9 cellular contexts compared by ENCODE assay signal in genomic region chr11:75100314-75100713, GRCh38. TPM values are rescaled to one million over a fixed set of nuclear protein-coding genes. Genes with fewer than 3 reads are reported as not detected.
A peak's percentile ranks its signal among the peaks of the same experiment; 100 is the strongest.
DNase-seq lines count a peak whose midpoint lies in the region; ATAC-seq and TF ChIP-seq lines count a peak whose summit lies in the region.
"Had no signal": no experiment of that assay in that cellular context is flagged by ENCODE, and none has a peak within 500 bp of the region (broad histone marks: within the 10 kb centered on the region; RNA-seq: fewer than 3 reads in every experiment).

No MANE protein-coding gene starts in this region.

- peaks cover 39% of the 10 kb centered on the region for H3K27me3 Mint-ChIP-seq in activated naive CD8-positive, alpha-beta T cell treated with anti-CD3 and anti-CD28 coated beads for 36 hours

- H3K4me3 Mint-ChIP-seq in activated naive CD8-positive, alpha-beta T cell treated with anti-CD3 and anti-CD28 coated beads for 36 hours: no peak overlapping the region

- H3K9me3 Mint-ChIP-seq in activated naive CD8-positive, alpha-beta T cell treated with anti-CD3 and anti-CD28 coated beads for 36 hours: no peaks in the 10 kb centered on the region

- ATAC-seq in GM19452 (IDR thresholded peaks at IDR 0.05; ENCODE audit: unreplicated experiment) (peak; percentile 95), HG03442 (IDR thresholded peaks at IDR 0.05; ENCODE audit: unreplicated experiment) (peak; percentile 95), omental fat pad (ENCODE audit: low FRiP score) (no peak)

- H3K27ac Mint-ChIP-seq in activated naive CD8-positive, alpha-beta T cell treated with anti-CD3 and anti-CD28 coated beads for 36 hours: no peak overlapping the region

- H3K36me3 Mint-ChIP-seq in activated naive CD8-positive, alpha-beta T cell treated with anti-CD3 and anti-CD28 coated beads for 36 hours: no peaks in the 10 kb centered on the region

- DNase-seq in EH (ENCODE audit: low read depth) (peak; percentile 75), OCI-M2 (lab: John Stamatoyannopoulos, UW; ENCODE audit: unreplicated experiment) (no peak), omental fat pad (ENCODE audit: low spot score) (no peak), NCI-H1048 (lab: John Stamatoyannopoulos, UW) (no peak)
- peak; percentile 16 for DNase-seq in activated naive CD8-positive, alpha-beta T cell treated with anti-CD3 and anti-CD28 coated beads for 36 hours
- DNase-seq in stimulated activated CD4-positive, alpha-beta T cell treated with anti-CD3 and anti-CD28 coated beads, TNF-alpha, amount 100 ng/mL, for 48 hours (ENCODE audit: low read depth in 3 of 3): peak; percentile 4 to 32 (median 30)

- peaks cover 9% of the 10 kb centered on the region for H3K4me1 Mint-ChIP-seq in activated naive CD8-positive, alpha-beta T cell treated with anti-CD3 and anti-CD28 coated beads for 36 hours

- no peak for TF ChIP-seq CTCF in omental fat pad (IDR thresholded peaks at IDR 0.05)

RNA-seq across cellular contexts. Expression of gene OR2AT4, which starts 3.6 kb away (rescaled TPM):
- not detected for total RNA-seq in activated naive CD8-positive, alpha-beta T cell treated with anti-CD3 and anti-CD28 coated beads for 36 hours
- total RNA-seq in omental fat pad: not detected
- total RNA-seq: subcutaneous adipose tissue had no signal

RNA-seq across cellular contexts. Expression of gene SLCO2B1, which starts 50.6 kb away (rescaled TPM):
- total RNA-seq in activated naive CD8-positive, alpha-beta T cell treated with anti-CD3 and anti-CD28 coated beads for 36 hours: not detected
- 100 to 1,000 TPM in 2 of 4 donors, 10 to 100 TPM in 2; 51.5 to 151 (median 106) TPM for total RNA-seq in omental fat pad

Comparison
In these comparisons a context has a peak if more than half of its experiments do, and no peak if none do; other contexts are left out.
1. DNase-seq: peak in EH (single experiment), activated naive CD8-positive, alpha-beta T cell treated with anti-CD3 and anti-CD28 coated beads for 36 hours (single experiment) and stimulated activated CD4-positive, alpha-beta T cell treated with anti-CD3 and anti-CD28 coated beads, TNF-alpha, amount 100 ng/mL, for 48 hours (3 of 3); none in OCI-M2 (single experiment), omental fat pad (single experiment) and NCI-H1048 (single experiment).
2. RNA of gene SLCO2B1, which starts 50.6 kb away (total RNA-seq): 51.5 to 151 TPM in omental fat pad; not detected in activated naive CD8-positive, alpha-beta T cell treated with anti-CD3 and anti-CD28 coated beads for 36 hours; every median in the first group is over 10 times any median in the second.